Comparison of ENCODE assay signal across 8 cellular contexts in genomic region chr5:142699105-142699720, GRCh38. TPM values are rescaled to one million over a fixed set of nuclear protein-coding genes. Genes with fewer than 3 reads are reported as not detected.
DNase-seq lines count a peak whose midpoint lies in the region; ATAC-seq and TF ChIP-seq lines count a peak whose summit lies in the region.

No MANE protein-coding gene starts in this region.

- no peak overlapping the region for H3K9ac ChIP-seq in DND-41 (ENCODE audit: low read depth, low read length)

- 1 to 8% (median 5%) methylated on average over 3 to 5 of the region's 5 CpGs for WGBS in adrenal gland, 4 donors
- WGBS in aorta, 2 donors: 0 to 1% methylated on average over 5 of the region's 5 CpGs

- H3K27ac ChIP-seq in DND-41 (ENCODE audit: low read length) (no peak overlapping the region), adrenal gland (peak overlapping the region in 2 of 5 donors; percentile 21 to 62), left ventricle myocardium inferior (replicated peaks) (peak overlapping the region; percentile 92), aorta (ENCODE audit: low read depth in 1 of 2, low read length in 2 of 2) (peak overlapping the region in 1 of 2 donors; percentile 86)

- in situ Hi-C loops in HAP-1 (cut with MboI; ENCODE audit: low sequenced_read_pairs): loop anchor here (5.0 to 25.0 kb wide), 2 partner anchors 42 to 712 kb away; no protein-coding TSS in a partner anchor

- no peaks in the 10 kb centered on the region for H3K36me3 ChIP-seq in DND-41 (ENCODE audit: insufficient read depth, low read length)
- H3K36me3 ChIP-seq in HAP-1 (replicated peaks): no peaks in the 10 kb centered on the region
- no peaks in the 10 kb centered on the region for H3K36me3 ChIP-seq in adrenal gland (replicated peaks in 1 of 2)
- no peaks in the 10 kb centered on the region for H3K36me3 ChIP-seq in left ventricle myocardium inferior
- no peaks in the 10 kb centered on the region for H3K36me3 ChIP-seq in aorta (ENCODE audit: control insufficient read depth in 1 of 2, insufficient read depth in 2 of 2, low read length in 1 of 2)

- no peak overlapping the region for H3K4me3 ChIP-seq in DND-41 (ENCODE audit: low read depth in 1 of 2, low read length in 2 of 2)
- H3K4me3 ChIP-seq in HAP-1: no peak overlapping the region
- H3K4me3 ChIP-seq in adrenal gland: no peak overlapping the region
- H3K4me3 ChIP-seq in left ventricle myocardium inferior: no peak overlapping the region
- H3K4me3 ChIP-seq in aorta (ENCODE audit: low read length in 2 of 2): no peak overlapping the region

- H3K79me2 ChIP-seq in DND-41 (ENCODE audit: insufficient read depth, low read length): no peaks in the 10 kb centered on the region

- intact Hi-C loops in adrenal gland (cut with DNase I): loop anchor here (5.0 to 10.0 kb wide), 4 partner anchors 42 to 544 kb away; no protein-coding TSS in a partner anchor
- intact Hi-C loops in left ventricle myocardium inferior (cut with micrococcal nuclease): loop anchor here (5.0 kb wide), 2 partner anchors 42 to 87 kb away; no protein-coding TSS in a partner anchor
- intact Hi-C loops in aorta (cut with DNase I): loop anchor here (1.0 to 5.0 kb wide), 4 partner anchors 44 to 552 kb away; no protein-coding TSS in a partner anchor

- TF ChIP-seq CTCF in DND-41 (IDR thresholded peaks at IDR 0.05; ENCODE audit: borderline replicate concordance, extremely low read depth, low read length, poor library complexity, severe bottlenecking) (peak; percentile 100), adrenal gland (IDR thresholded peaks at IDR 0.05) (peak; percentile 93 to 98 (median 96)), left ventricle myocardium inferior (IDR thresholded peaks at IDR 0.05; ENCODE audit: borderline replicate concordance) (peak; percentile 99)

- DNase-seq in DND-41 (peak; percentile 80), HAP-1 (ENCODE audit: low spot score in 2 of 2) (peak; percentile 73 to 90), NCI-H128 (lab: John Stamatoyannopoulos, UW; ENCODE audit: unreplicated experiment) (peak; percentile 32), T follicular helper cell (ENCODE audit: low read depth) (peak; percentile 61), adrenal gland (peak; percentile 80 to 97 (median 86)), left ventricle myocardium inferior (peak; percentile 90), putamen (ENCODE audit: low spot score) (peak; percentile 88), aorta (peak; percentile 92 to 94)

- peaks cover 7% of the 10 kb centered on the region for H3K27me3 ChIP-seq in DND-41 (ENCODE audit: insufficient read depth, low read length, poor library complexity)
- no peaks in the 10 kb centered on the region for H3K27me3 ChIP-seq in HAP-1 (ENCODE audit: low read depth)
- H3K27me3 ChIP-seq in adrenal gland: no peaks in the 10 kb centered on the region
- H3K27me3 ChIP-seq in left ventricle myocardium inferior (ENCODE audit: low read depth): no peaks in the 10 kb centered on the region
- H3K27me3 ChIP-seq in aorta (ENCODE audit: control insufficient read depth in 1 of 2, insufficient read depth in 2 of 2, low read length in 1 of 2): no peaks in the 10 kb centered on the region

- ATAC-seq in DND-41 (ENCODE audit: insufficient read depth, low read depth) (peak; percentile 99), aorta (ENCODE audit: low FRiP score) (peak; percentile 96)

- no peak for TF ChIP-seq POLR2A in adrenal gland (IDR thresholded peaks at IDR 0.05)

- no peaks in the 10 kb centered on the region for H3K9me3 ChIP-seq in DND-41 (ENCODE audit: insufficient read depth, low read length, severe bottlenecking)
- H3K9me3 ChIP-seq in HAP-1: no peaks in the 10 kb centered on the region
- no peaks in the 10 kb centered on the region for H3K9me3 ChIP-seq in adrenal gland (replicated peaks in 1 of 3)
- H3K9me3 ChIP-seq in left ventricle myocardium inferior (replicated peaks): no peaks in the 10 kb centered on the region
- no peaks in the 10 kb centered on the region for H3K9me3 ChIP-seq in aorta (ENCODE audit: control insufficient read depth, low read length)

- H2AFZ ChIP-seq in DND-41 (ENCODE audit: low read depth, low read length): no peak overlapping the region

- H3K4me2 ChIP-seq in DND-41 (ENCODE audit: insufficient read depth, low read length): no peak overlapping the region

- H4K20me1 ChIP-seq in DND-41 (ENCODE audit: insufficient read depth, low read length): no peaks in the 10 kb centered on the region

- no peaks in the 10 kb centered on the region for H3K4me1 ChIP-seq in DND-41 (ENCODE audit: insufficient read depth, low read length)
- H3K4me1 ChIP-seq in HAP-1: peaks cover 4% of the 10 kb centered on the region
- peaks cover 0 to 17% of the 10 kb centered on the region in 2 donors for H3K4me1 ChIP-seq in adrenal gland (replicated peaks in 1 of 2)
- peaks cover 53% of the 10 kb centered on the region for H3K4me1 ChIP-seq in left ventricle myocardium inferior
- H3K4me1 ChIP-seq in aorta (ENCODE audit: control insufficient read depth in 1 of 2, insufficient read depth in 2 of 2, low read length in 2 of 2): peaks cover 0 to 8% of the 10 kb centered on the region in 2 donors

RNA-seq across cellular contexts. Expression of gene FGF1, which starts 13.3 kb away (rescaled TPM):
- 1 to 10 TPM in 5 of 8 donors, under 1 TPM in 3; 0.42 to 2.5 (median 1.3) TPM for total RNA-seq in adrenal gland
- 1 to 10 TPM in 1 of 3 donors, under 1 TPM in 2; 0.57 to 1.7 (median 0.64) TPM for polyA plus RNA-seq in adrenal gland
- total RNA-seq in left ventricle myocardium inferior: 59.9 TPM
- total RNA-seq in aorta: 10 to 100 TPM; 24.4 to 25.6 TPM
- 10 to 100 TPM; 19.8 to 44.2 TPM for polyA plus RNA-seq in aorta

Comparison
In these comparisons a context has a peak if more than half of its experiments do, and no peak if none do; other contexts are left out.
1. DNase-seq: peak in every context shown above with its lines; median percentile 93 in aorta; 90 in left ventricle myocardium inferior; 88 in putamen; 86 in adrenal gland; 82 in HAP-1; 80 in DND-41; 61 in T follicular helper cell; 32 in NCI-H128.
2. RNA of gene FGF1, which starts 13.3 kb away (total RNA-seq): 59.9 TPM in left ventricle myocardium inferior (single experiment) and 24.4 to 25.6 TPM in aorta; 0.42 to 2.5 TPM in adrenal gland; every median in the first group is over 4 times any median in the second.
3. Peak in every context shown above with its lines, with median percentiles within 50 percentile points of each other: CTCF ChIP-seq.